9 cellular contexts compared by ENCODE assay signal in genomic region chr12:89355243-89356068, GRCh38. TPM values are rescaled to one million over a fixed set of nuclear protein-coding genes. Genes with fewer than 3 reads are reported as not detected.
A peak's percentile ranks its signal among the peaks of the same experiment; 100 is the strongest.
DNase-seq lines count a peak whose midpoint lies in the region; ATAC-seq and TF ChIP-seq lines count a peak whose summit lies in the region.
"Had no signal": no experiment of that assay in that cellular context is flagged by ENCODE, and none has a peak within 500 bp of the region (broad histone marks: within the 10 kb centered on the region; RNA-seq: fewer than 3 reads in every experiment).

No MANE protein-coding gene starts in this region.

- no peaks in the 10 kb centered on the region for H3K36me3 ChIP-seq in esophagus squamous epithelium
- H3K36me3 ChIP-seq in psoas muscle (ENCODE audit: insufficient read depth in 1 of 2, low read depth in 1 of 2) = no peaks in the 10 kb centered on the region

- ATAC-seq in psoas muscle = no peak
- ATAC-seq in HG03520 (IDR thresholded peaks at IDR 0.05; ENCODE audit: unreplicated experiment) = no peak

- TF ChIP-seq CTCF in esophagus squamous epithelium (IDR thresholded peaks at IDR 0.05) = peak in 1 of 6 experiments; percentile 37
- no peak for TF ChIP-seq CTCF in psoas muscle (IDR thresholded peaks at IDR 0.05)

- intact Hi-C loops in esophagus squamous epithelium (cut with DNase I) (loop anchor here (10.0 kb wide), 2 partner anchors 99 to 131 kb away; no protein-coding TSS in a partner anchor), psoas muscle (cut with DNase I) (no loop called here)

- H3K9me3 ChIP-seq in esophagus squamous epithelium (no peaks in the 10 kb centered on the region), psoas muscle (no peaks in the 10 kb centered on the region)

- 61 to 67% methylated on average over 18 of the region's 18 CpGs for WGBS in esophagus squamous epithelium, 2 donors
- WGBS in psoas muscle, 3 donors = 74 to 85% (median 77%) methylated on average over 18 of the region's 18 CpGs

- TF ChIP-seq POLR2A in esophagus squamous epithelium (IDR thresholded peaks at IDR 0.05) = no peak

- H3K4me3 ChIP-seq in esophagus squamous epithelium = peak overlapping the region in 3 of 4 donors; percentile 75 to 91 (median 84)
- peak overlapping the region; percentile 77 for H3K4me3 ChIP-seq in psoas muscle

- H3K4me1 ChIP-seq in esophagus squamous epithelium (peaks cover 7 to 60% (median 8%) of the 10 kb centered on the region in 3 donors), psoas muscle (peaks cover 15% of the 10 kb centered on the region)

- peak; percentile 34 for DNase-seq in EH (ENCODE audit: low read depth)
- DNase-seq in SHP77 treated with DMSO at 0.1 percent for 48 hours (lab: John Stamatoyannopoulos, UW) = peak; percentile 42
- DNase-seq in esophagus squamous epithelium (lab: John Stamatoyannopoulos, UW) = no peak
- no peak for DNase-seq in psoas muscle
- DNase-seq in superior temporal gyrus (ENCODE audit: extremely low spot score) = no peak
- no peak for DNase-seq in GM19238 (ENCODE audit: insufficient read length, low spot score)
- no peak for DNase-seq in HuH-7.5 (ENCODE audit: low spot score)
- DNase-seq: activated CD4-positive, CD25-positive, alpha-beta regulatory T cell had no signal

- no peaks in the 10 kb centered on the region for H3K27me3 ChIP-seq in esophagus squamous epithelium
- peaks cover 0 to 66% (median 25%) of the 10 kb centered on the region in 3 donors for H3K27me3 ChIP-seq in psoas muscle (ENCODE audit: insufficient read depth in 3 of 3, low read length in 2 of 3)

- H3K27ac ChIP-seq in esophagus squamous epithelium = peak overlapping the region; percentile 97 to 99 (median 98)
- H3K27ac ChIP-seq in psoas muscle = no peak overlapping the region

RNA-seq across cellular contexts. Expression of gene DUSP6, which starts 3.2 kb away (rescaled TPM):
- total RNA-seq in esophagus squamous epithelium (10 to 100 TPM; 17.6 to 30.4 (median 24.9) TPM), psoas muscle (10 to 100 TPM; 10.5 to 27.0 (median 13.3) TPM)
- polyA plus RNA-seq in psoas muscle = 10 to 100 TPM in 1 of 3 donors, 1 to 10 TPM in 2; 5.0 to 15.5 (median 7.1) TPM

Comparison
In these comparisons a context has a peak if more than half of its experiments do, and no peak if none do; other contexts are left out.
1. DNase-seq: peak in EH (single experiment) and SHP77 treated with DMSO at 0.1 percent for 48 hours (single experiment); none in esophagus squamous epithelium (single experiment), psoas muscle (0 of 2), superior temporal gyrus (single experiment), GM19238 (single experiment) and HuH-7.5 (single experiment).